In genomic region chr18:8261651-8262091, GRCh38 we compare ENCODE assay signal across 19 cellular contexts.
DNase-seq lines count a peak whose midpoint lies in the region; ATAC-seq and TF ChIP-seq lines count a peak whose summit lies in the region.
"Had no signal": no experiment of that assay in that cellular context is flagged by ENCODE, and none has a peak within 500 bp of the region (broad histone marks: within the 10 kb centered on the region; RNA-seq: fewer than 3 reads in every experiment).

No MANE protein-coding gene starts in this region.

- no peak for TF ChIP-seq CTCF in AG09319 (IDR thresholded peaks at IDR 0.05; ENCODE audit: low read depth, low read length)
- TF ChIP-seq CTCF in brain (conservative IDR thresholded peaks at IDR 0.05): no peak
- TF ChIP-seq CTCF in nephron (IDR thresholded peaks at IDR 0.05; ENCODE audit: unreplicated experiment in 3 of 3): no peak

- H3K9me3 Mint-ChIP-seq in brain (no peaks in the 10 kb centered on the region), nephron (no peaks in the 10 kb centered on the region)

- DNase-seq in AG09319 (ENCODE audit: extremely low read depth, low read depth) (peak; percentile 41), GM04504 (ENCODE audit: low read depth) (peak; percentile 10), AG08396 (ENCODE audit: low spot score) (no peak), cortex of kidney (lab: John Stamatoyannopoulos, UW) (no peak)
- DNase-seq: Caco-2; CD4-positive, alpha-beta memory T cell; DMS 273 treated with DMSO at 0.1 percent for 48 hours; DMS79 treated with DMSO at 0.1 percent for 48 hours; GM23248; HCEC 1CT; MV-4-11; NCI-H1105 treated with DMSO at 0.1 percent for 48 hours; NCI-H2081; PC-3; Right ventricle myocardium superior had no signal

- no peak for ATAC-seq in HG02571 (IDR thresholded peaks at IDR 0.05; ENCODE audit: unreplicated experiment)
- ATAC-seq: PC-3 had no signal

- H3K4me3 Mint-ChIP-seq in brain (peak overlapping the region in 1 of 5 experiments; percentile 3), nephron (no peak overlapping the region)
- H3K4me3 Mint-ChIP-seq: CD4-positive, alpha-beta memory T cell; IgD-negative memory B cell had no signal

- H3K27ac Mint-ChIP-seq in brain (peak overlapping the region in 3 of 5 experiments; percentile 39 to 87 (median 65)), nephron (peak overlapping the region in 2 of 3 experiments; percentile 42 to 53)
- H3K27ac Mint-ChIP-seq: CD4-positive, alpha-beta memory T cell; IgD-negative memory B cell had no signal

- H3K4me1 Mint-ChIP-seq in brain (peaks cover 61% of the 10 kb centered on the region), nephron (peaks cover 56% of the 10 kb centered on the region)
- H3K4me1 Mint-ChIP-seq: IgD-negative memory B cell had no signal

- H3K27me3 Mint-ChIP-seq in brain (peaks cover 5% of the 10 kb centered on the region), nephron (ENCODE audit: low read depth) (no peaks in the 10 kb centered on the region)
- H3K27me3 Mint-ChIP-seq: CD4-positive, alpha-beta memory T cell; IgD-negative memory B cell had no signal

- peaks cover 23% of the 10 kb centered on the region for H3K36me3 Mint-ChIP-seq in brain
- peaks cover 4% of the 10 kb centered on the region for H3K36me3 Mint-ChIP-seq in nephron (ENCODE audit: low read depth)

Comparison
In these comparisons a context has a peak if more than half of its experiments do, and no peak if none do; other contexts are left out.
1. DNase-seq: peak in AG09319 (single experiment) and GM04504 (single experiment); none in AG08396 (single experiment) and cortex of kidney (single experiment).